2 cellular contexts compared by ENCODE assay signal in the genomic region with DNA sequence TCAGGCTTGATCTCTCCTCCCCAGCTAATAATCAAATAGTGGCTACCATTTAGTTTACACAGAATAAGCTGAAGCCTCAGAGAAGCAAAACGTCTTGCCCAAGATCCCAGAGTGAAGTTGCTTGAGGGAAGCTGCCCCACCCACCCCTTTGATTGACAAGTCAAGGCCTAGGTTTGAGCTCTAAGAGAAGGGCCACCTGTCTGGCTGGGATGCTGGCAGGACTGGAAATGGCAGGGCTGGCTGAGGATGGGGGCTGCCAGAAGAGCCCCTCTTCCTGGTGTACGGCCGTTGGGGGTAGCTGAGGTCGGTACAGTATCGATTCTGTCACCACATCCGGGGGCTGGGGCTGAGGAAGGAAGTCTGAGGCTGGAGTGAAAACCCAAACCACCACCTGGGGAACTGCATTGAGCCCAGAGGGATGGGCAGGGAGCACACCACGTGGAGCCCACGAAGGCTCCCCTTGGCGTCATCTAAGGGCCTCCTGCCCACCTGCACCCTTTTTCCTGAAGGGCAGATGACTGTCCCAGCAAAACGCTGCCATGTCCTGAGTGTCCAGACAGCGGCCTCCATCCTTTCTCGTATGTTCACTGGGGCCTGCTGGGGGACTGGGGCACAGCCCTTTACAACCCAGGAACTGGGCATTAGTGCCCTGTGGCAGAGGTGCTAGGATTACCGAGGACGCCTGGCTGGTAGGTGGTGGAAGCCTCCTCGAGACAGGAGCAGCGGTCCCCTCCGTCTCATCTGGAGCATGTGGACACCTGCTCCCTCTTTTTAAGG.
TF ChIP-seq lines count a peak whose summit lies in the region.

No MANE protein-coding gene starts in this region.

TF ChIP-seq in A549, 52 proteins besides CTCF, POLR2A, EP300 and RAD21:
- TF ChIP-seq ZNF302 (CRISPR knock-in tag; IDR thresholded peaks at IDR 0.05) (no peak), RARB (CRISPR knock-in tag; IDR thresholded peaks at IDR 0.05) (no peak), RCOR1 (IDR thresholded peaks at IDR 0.05; ENCODE audit: low read depth, low read length) (no peak), BHLHE40 (IDR thresholded peaks at IDR 0.05; ENCODE audit: low read depth, low read length) (no peak), CBX8 (IDR thresholded peaks at IDR 0.05) (no peak), EHF (CRISPR knock-in tag; IDR thresholded peaks at IDR 0.05) (no peak)
- TF ChIP-seq, protein P1, sequence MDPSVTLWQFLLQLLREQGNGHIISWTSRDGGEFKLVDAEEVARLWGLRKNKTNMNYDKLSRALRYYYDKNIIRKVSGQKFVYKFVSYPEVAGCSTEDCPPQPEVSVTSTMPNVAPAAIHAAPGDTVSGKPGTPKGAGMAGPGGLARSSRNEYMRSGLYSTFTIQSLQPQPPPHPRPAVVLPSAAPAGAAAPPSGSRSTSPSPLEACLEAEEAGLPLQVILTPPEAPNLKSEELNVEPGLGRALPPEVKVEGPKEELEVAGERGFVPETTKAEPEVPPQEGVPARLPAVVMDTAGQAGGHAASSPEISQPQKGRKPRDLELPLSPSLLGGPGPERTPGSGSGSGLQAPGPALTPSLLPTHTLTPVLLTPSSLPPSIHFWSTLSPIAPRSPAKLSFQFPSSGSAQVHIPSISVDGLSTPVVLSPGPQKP (IDR thresholded peaks at IDR 0.05; ENCODE audit: low read depth, low read length): no peak
- TF ChIP-seq, protein P2, sequence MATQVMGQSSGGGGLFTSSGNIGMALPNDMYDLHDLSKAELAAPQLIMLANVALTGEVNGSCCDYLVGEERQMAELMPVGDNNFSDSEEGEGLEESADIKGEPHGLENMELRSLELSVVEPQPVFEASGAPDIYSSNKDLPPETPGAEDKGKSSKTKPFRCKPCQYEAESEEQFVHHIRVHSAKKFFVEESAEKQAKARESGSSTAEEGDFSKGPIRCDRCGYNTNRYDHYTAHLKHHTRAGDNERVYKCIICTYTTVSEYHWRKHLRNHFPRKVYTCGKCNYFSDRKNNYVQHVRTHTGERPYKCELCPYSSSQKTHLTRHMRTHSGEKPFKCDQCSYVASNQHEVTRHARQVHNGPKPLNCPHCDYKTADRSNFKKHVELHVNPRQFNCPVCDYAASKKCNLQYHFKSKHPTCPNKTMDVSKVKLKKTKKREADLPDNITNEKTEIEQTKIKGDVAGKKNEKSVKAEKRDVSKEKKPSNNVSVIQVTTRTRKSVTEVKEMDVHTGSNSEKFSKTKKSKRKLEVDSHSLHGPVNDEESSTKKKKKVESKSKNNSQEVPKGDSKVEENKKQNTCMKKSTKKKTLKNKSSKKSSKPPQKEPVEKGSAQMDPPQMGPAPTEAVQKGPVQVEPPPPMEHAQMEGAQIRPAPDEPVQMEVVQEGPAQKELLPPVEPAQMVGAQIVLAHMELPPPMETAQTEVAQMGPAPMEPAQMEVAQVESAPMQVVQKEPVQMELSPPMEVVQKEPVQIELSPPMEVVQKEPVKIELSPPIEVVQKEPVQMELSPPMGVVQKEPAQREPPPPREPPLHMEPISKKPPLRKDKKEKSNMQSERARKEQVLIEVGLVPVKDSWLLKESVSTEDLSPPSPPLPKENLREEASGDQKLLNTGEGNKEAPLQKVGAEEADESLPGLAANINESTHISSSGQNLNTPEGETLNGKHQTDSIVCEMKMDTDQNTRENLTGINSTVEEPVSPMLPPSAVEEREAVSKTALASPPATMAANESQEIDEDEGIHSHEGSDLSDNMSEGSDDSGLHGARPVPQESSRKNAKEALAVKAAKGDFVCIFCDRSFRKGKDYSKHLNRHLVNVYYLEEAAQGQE (IDR thresholded peaks at IDR 0.05): no peak
- TF ChIP-seq, protein P3, sequence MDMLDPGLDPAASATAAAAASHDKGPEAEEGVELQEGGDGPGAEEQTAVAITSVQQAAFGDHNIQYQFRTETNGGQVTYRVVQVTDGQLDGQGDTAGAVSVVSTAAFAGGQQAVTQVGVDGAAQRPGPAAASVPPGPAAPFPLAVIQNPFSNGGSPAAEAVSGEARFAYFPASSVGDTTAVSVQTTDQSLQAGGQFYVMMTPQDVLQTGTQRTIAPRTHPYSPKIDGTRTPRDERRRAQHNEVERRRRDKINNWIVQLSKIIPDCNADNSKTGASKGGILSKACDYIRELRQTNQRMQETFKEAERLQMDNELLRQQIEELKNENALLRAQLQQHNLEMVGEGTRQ (IDR thresholded peaks at IDR 0.05): no peak

TF ChIP-seq in HepG2, 621 proteins besides CTCF, POLR2A, EP300 and RAD21:
- TF ChIP-seq KDM5B (CRISPR knock-in tag; IDR thresholded peaks at IDR 0.05; ENCODE audit: borderline replicate concordance): no peak
- TF ChIP-seq, protein P4, sequence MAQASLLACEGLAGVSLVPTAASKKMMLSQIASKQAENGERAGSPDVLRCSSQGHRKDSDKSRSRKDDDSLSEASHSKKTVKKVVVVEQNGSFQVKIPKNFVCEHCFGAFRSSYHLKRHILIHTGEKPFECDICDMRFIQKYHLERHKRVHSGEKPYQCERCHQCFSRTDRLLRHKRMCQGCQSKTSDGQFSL (CRISPR knock-in tag; IDR thresholded peaks at IDR 0.05): no peak
- TF ChIP-seq RFXANK (CRISPR knock-in tag; IDR thresholded peaks at IDR 0.05): no peak
- no peak for TF ChIP-seq ZNF180 (CRISPR knock-in tag; IDR thresholded peaks at IDR 0.05; ENCODE audit: borderline replicate concordance, low read depth)
- TF ChIP-seq, protein P5, sequence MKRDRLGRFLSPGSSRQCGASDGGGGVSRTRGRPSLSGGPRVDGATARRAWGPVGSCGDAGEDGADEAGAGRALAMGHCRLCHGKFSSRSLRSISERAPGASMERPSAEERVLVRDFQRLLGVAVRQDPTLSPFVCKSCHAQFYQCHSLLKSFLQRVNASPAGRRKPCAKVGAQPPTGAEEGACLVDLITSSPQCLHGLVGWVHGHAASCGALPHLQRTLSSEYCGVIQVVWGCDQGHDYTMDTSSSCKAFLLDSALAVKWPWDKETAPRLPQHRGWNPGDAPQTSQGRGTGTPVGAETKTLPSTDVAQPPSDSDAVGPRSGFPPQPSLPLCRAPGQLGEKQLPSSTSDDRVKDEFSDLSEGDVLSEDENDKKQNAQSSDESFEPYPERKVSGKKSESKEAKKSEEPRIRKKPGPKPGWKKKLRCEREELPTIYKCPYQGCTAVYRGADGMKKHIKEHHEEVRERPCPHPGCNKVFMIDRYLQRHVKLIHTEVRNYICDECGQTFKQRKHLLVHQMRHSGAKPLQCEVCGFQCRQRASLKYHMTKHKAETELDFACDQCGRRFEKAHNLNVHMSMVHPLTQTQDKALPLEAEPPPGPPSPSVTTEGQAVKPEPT (CRISPR knock-in tag; IDR thresholded peaks at IDR 0.05; ENCODE audit: low read depth): no peak
- 0 out of 2 replicates have a peak, but pooled peaks have one; percentile 17 for TF ChIP-seq HNRNPL (IDR thresholded peaks at IDR 0.05; ENCODE audit: low read depth, low read length)
- TF ChIP-seq, protein P6, sequence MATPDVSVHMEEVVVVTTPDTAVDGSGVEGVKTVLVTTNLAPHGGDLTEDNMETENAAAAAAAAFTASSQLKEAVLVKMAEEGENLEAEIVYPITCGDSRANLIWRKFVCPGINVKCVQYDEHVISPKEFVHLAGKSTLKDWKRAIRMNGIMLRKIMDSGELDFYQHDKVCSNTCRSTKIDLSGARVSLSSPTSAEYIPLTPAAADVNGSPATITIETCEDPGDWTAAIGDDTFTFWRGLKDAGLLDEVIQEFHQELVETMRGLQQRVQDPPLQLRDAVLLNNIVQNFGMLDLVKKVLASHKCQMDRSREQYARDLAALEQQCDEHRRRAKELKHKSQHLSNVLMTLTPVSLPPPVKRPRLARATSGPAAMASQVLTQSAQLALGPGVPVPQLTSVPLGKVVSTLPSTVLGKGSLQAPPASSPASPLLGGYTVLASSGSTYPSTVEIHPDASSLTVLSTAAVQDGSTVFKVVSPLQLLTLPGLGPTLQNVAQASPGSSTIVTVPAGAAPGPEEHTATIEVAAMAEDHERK (CRISPR knock-in tag; IDR thresholded peaks at IDR 0.05; ENCODE audit: low read depth): no peak
- TF ChIP-seq, protein P7, sequence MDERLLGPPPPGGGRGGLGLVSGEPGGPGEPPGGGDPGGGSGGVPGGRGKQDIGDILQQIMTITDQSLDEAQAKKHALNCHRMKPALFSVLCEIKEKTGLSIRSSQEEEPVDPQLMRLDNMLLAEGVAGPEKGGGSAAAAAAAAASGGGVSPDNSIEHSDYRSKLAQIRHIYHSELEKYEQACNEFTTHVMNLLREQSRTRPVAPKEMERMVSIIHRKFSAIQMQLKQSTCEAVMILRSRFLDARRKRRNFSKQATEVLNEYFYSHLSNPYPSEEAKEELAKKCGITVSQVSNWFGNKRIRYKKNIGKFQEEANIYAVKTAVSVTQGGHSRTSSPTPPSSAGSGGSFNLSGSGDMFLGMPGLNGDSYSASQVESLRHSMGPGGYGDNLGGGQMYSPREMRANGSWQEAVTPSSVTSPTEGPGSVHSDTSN (CRISPR knock-in tag; IDR thresholded peaks at IDR 0.05): peak; percentile 51; the same call in 1 of the 2 replicates
- TF ChIP-seq, protein P8, sequence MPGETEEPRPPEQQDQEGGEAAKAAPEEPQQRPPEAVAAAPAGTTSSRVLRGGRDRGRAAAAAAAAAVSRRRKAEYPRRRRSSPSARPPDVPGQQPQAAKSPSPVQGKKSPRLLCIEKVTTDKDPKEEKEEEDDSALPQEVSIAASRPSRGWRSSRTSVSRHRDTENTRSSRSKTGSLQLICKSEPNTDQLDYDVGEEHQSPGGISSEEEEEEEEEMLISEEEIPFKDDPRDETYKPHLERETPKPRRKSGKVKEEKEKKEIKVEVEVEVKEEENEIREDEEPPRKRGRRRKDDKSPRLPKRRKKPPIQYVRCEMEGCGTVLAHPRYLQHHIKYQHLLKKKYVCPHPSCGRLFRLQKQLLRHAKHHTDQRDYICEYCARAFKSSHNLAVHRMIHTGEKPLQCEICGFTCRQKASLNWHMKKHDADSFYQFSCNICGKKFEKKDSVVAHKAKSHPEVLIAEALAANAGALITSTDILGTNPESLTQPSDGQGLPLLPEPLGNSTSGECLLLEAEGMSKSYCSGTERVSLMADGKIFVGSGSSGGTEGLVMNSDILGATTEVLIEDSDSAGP (CRISPR knock-in tag; IDR thresholded peaks at IDR 0.05; ENCODE audit: borderline replicate concordance): 0 out of 2 replicates have a peak, but pooled peaks have one; percentile 32
